1 cellular context compared by ENCODE assay signal in genomic region chr19:45178262-45179062, GRCh38.
TF ChIP-seq lines count a peak whose summit lies in the region.

Gene BLOC1S3, plus strand, starts transcription at chr19:45178784. Its CDS starts 513 bp downstream, at chr19:45179297.

TF ChIP-seq in GM12878, 131 proteins besides CTCF, POLR2A, EP300 and RAD21 (continued from another document):
- TF ChIP-seq SPI1 (IDR thresholded peaks at IDR 0.05; ENCODE audit: borderline replicate concordance, insufficient read depth, low read depth, low read length) (no peak; the same call in 1 of the 2 replicates), SREBF1 (IDR thresholded peaks at IDR 0.05; ENCODE audit: low read length) (no peak), ZNF274 (IDR thresholded peaks at IDR 0.05; ENCODE audit: insufficient read depth, insufficient read length) (no peak), SMC3 (IDR thresholded peaks at IDR 0.05; ENCODE audit: borderline replicate concordance, low read length) (no peak), MEF2B (IDR thresholded peaks at IDR 0.05; ENCODE audit: partially characterized antibody, poor library complexity, severe bottlenecking) (peak; percentile 81), HSF1 (IDR thresholded peaks at IDR 0.05; ENCODE audit: low read depth, low read length) (no peak), CBX3 (IDR thresholded peaks at IDR 0.05; ENCODE audit: borderline replicate concordance, low read depth) (no peak), ELK1 (IDR thresholded peaks at IDR 0.05; ENCODE audit: low read depth, low read length) (0 out of 2 replicates have a peak, but pooled peaks have one; percentile 68), BCLAF1 (IDR thresholded peaks at IDR 0.05) (no peak), SRF (IDR thresholded peaks at IDR 0.05; ENCODE audit: low read depth in 2 of 2, low read length in 2 of 2) (no peak), IRF4 (IDR thresholded peaks at IDR 0.05; ENCODE audit: low read depth, low read length) (no peak), SIX5 (IDR thresholded peaks at IDR 0.05; ENCODE audit: low read depth, low read length, severe bottlenecking) (peak; percentile 24), CHD1 (IDR thresholded peaks at IDR 0.05; ENCODE audit: low read depth, low read length) (no peak), ZNF622 (IDR thresholded peaks at IDR 0.05) (no peak), CUX1 (IDR thresholded peaks at IDR 0.05; ENCODE audit: insufficient replicate concordance, low read depth, low read length) (peak; percentile 49), POLR2AphosphoS5 (IDR thresholded peaks at IDR 0.05; ENCODE audit: low read length) (peak; percentile 82), BMI1 (IDR thresholded peaks at IDR 0.05; ENCODE audit: borderline replicate concordance) (no peak), RFX5 (IDR thresholded peaks at IDR 0.05; ENCODE audit: low read depth, low read length) (peak; percentile 99), MYB (IDR thresholded peaks at IDR 0.05; ENCODE audit: borderline replicate concordance, low read depth, low read length) (no peak), ZNF207 (IDR thresholded peaks at IDR 0.05; ENCODE audit: borderline replicate concordance) (no peak), CHD2 (IDR thresholded peaks at IDR 0.05; ENCODE audit: borderline replicate concordance, low read depth, low read length) (peak; percentile 88), SIN3A (IDR thresholded peaks at IDR 0.05; ENCODE audit: low read depth, low read length) (peak; percentile 95; the same call in 1 of the 2 replicates), MEF2A (IDR thresholded peaks at IDR 0.05; ENCODE audit: insufficient read depth, low read depth, low read length) (no peak), YY1 (IDR thresholded peaks at IDR 0.05; ENCODE audit: low read depth, low read length) (peak; percentile 71; the same call in 1 of the 2 replicates), FOS (IDR thresholded peaks at IDR 0.05; ENCODE audit: borderline replicate concordance, extremely low read depth, insufficient read length) (peak; percentile 50), NKRF (conservative IDR thresholded peaks at IDR 0.05) (peak; percentile 99), STAT1 (conservative IDR thresholded peaks at IDR 0.05) (no peak), BCL3 (IDR thresholded peaks at IDR 0.05; ENCODE audit: borderline replicate concordance, insufficient read depth, low read depth, low read length, poor library complexity, severe bottlenecking) (no peak), IKZF2 (IDR thresholded peaks at IDR 0.05) (no peak), SP1 (IDR thresholded peaks at IDR 0.05; ENCODE audit: low read depth, low read length) (peak; percentile 93), RUNX3 (IDR thresholded peaks at IDR 0.05; ENCODE audit: low read length) (no peak; the same call in 1 of the 2 replicates), IRF5 (IDR thresholded peaks at IDR 0.05; ENCODE audit: borderline replicate concordance) (no peak), ATF2 (IDR thresholded peaks at IDR 0.05; ENCODE audit: low read length) (no peak), FOXM1 (IDR thresholded peaks at IDR 0.05; ENCODE audit: low read depth, low read length) (no peak), NFXL1 (IDR thresholded peaks at IDR 0.05; ENCODE audit: borderline replicate concordance) (no peak), DPF2 (IDR thresholded peaks at IDR 0.05) (peak; percentile 43; the same call in 1 of the 2 replicates), HDAC2 (IDR thresholded peaks at IDR 0.05) (no peak), KAT2A (conservative IDR thresholded peaks at IDR 0.05; ENCODE audit: control insufficient read depth, low read depth, low read length) (no peak), ZNF592 (IDR thresholded peaks at IDR 0.05) (no peak)
